20 cellular contexts compared by ENCODE assay signal in genomic region chr4:102543529-102543928, GRCh38.
"Had no signal": no experiment of that assay in that cellular context is flagged by ENCODE, and none has a peak within 500 bp of the region (broad histone marks: within the 10 kb centered on the region; RNA-seq: fewer than 3 reads in every experiment).

No MANE protein-coding gene starts in this region.

- H3K9me3 ChIP-seq: adrenal gland, gastrocnemius medialis, heart right ventricle, lower lobe of right lung, ovary, spleen, stomach, thoracic aorta, upper lobe of right lung had no signal

- H3K4me1 ChIP-seq: adrenal gland, lower lobe of right lung, upper lobe of right lung had no signal

- H3K36me3 ChIP-seq: gastrocnemius medialis, ovary had no signal

- FAIRE-seq: endothelial cell of umbilical vein had no signal

- H3K27ac Mint-ChIP-seq: activated naive CD4-positive, alpha-beta T cell treated with anti-CD3 and anti-CD28 coated beads, Interleukin-2, amount 10 ng/mL, durations not matched to agents 7 days and 5 days; activated T-helper 2 cell treated with anti-CD3 and anti-CD28 coated beads, Interferon-gamma antibody, Interleukin-2, Interleukin-4, amounts not matched to agents 10 μg/mL and 5 μg/mL and 100 μg/mL, durations not matched to agents 14 hours and 24 hours and 36 hours had no signal

- H3K27ac ChIP-seq: adrenal gland, coronary artery, gastrocnemius medialis, lower lobe of right lung, ovary, spleen, stomach, thoracic aorta, upper lobe of right lung had no signal

- H3K4me3 Mint-ChIP-seq: activated naive CD4-positive, alpha-beta T cell treated with anti-CD3 and anti-CD28 coated beads, Interleukin-2, amount 10 ng/mL, durations not matched to agents 7 days and 5 days had no signal

- H3K27me3 ChIP-seq: adrenal gland, gastrocnemius medialis, heart right ventricle, ovary, spleen, stomach, upper lobe of right lung had no signal

- H3K4me3 ChIP-seq: adrenal gland, coronary artery, gastrocnemius medialis, heart right ventricle, lower lobe of right lung, ovary, spleen, stomach, thoracic aorta, upper lobe of right lung had no signal

- H3K9me3 Mint-ChIP-seq: activated naive CD4-positive, alpha-beta T cell treated with anti-CD3 and anti-CD28 coated beads, Interleukin-2, amount 10 ng/mL, durations not matched to agents 7 days and 5 days; activated T-helper 2 cell treated with anti-CD3 and anti-CD28 coated beads, Interferon-gamma antibody, Interleukin-2, Interleukin-4, amounts not matched to agents 10 μg/mL and 5 μg/mL and 100 μg/mL, durations not matched to agents 14 hours and 24 hours and 36 hours had no signal

- H3K27me3 Mint-ChIP-seq: activated naive CD4-positive, alpha-beta T cell treated with anti-CD3 and anti-CD28 coated beads, Interleukin-2, amount 10 ng/mL, durations not matched to agents 7 days and 5 days had no signal

- ATAC-seq: gastrocnemius medialis, left colon, sciatic nerve, upper lobe of right lung had no signal

- DNase-seq: activated CD4-positive, alpha-beta T cell treated with anti-CD3 and anti-CD28 coated beads for 1 hour; activated CD4-positive, alpha-beta T cell treated with anti-CD3 and anti-CD28 coated beads, Interleukin-2, amount 50 U/mL, for 4 hours; activated naive CD4-positive, alpha-beta T cell treated with anti-CD3 and anti-CD28 coated beads, Interleukin-2, amount 10 ng/mL, durations not matched to agents 7 days and 5 days; adrenal gland; central memory CD4-positive, alpha-beta T cell; effector CD8-positive, alpha-beta T cell; gastrocnemius medialis; heart right ventricle; left colon; lower lobe of right lung; ovary; spleen; stomach; T-helper 9 cell; upper lobe of right lung had no signal
